ENCODE assay signal across 8 cellular contexts in the genomic region with DNA sequence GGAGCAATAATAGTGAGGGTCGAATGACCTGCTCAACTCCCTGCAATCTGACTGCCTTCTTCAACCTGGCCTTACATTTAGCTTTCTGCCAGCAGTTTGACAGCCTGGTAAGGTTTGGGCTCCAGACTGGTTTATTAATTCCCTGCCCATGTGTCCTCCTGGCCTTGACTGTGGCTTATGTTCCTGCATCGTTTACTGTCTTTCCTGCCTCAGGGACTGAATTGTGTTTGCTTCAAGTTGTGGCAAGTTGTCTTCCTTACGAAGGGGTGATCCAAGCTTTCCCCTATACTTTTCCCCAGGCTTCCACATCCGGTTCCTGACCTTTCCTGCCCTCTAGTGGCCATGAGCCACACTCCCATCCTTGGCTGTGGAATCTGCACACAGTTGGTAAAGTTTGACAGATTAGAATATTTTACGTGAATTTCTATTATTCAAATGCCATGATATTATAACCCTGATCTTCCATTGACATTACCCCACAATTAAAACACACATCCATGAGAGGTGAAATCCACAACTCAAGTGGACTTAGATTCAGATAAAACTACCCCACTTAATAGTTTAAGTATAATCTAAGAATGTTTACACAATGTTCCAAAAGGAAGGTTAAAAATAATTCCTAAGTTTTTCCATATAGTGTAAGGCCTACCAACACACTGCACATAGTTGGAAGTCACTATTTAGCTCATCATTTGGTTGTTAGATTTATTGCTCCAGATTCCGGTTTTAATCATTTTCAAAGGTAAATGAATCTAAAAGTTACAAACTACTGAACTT.
DNase-seq lines count a peak whose midpoint lies in the region; ATAC-seq and TF ChIP-seq lines count a peak whose summit lies in the region.

No MANE protein-coding gene starts in this region.

- H3K27me3 Mint-ChIP-seq in Calu3 (ENCODE audit: unreplicated experiment), result no peaks in the 10 kb centered on the region
- no peaks in the 10 kb centered on the region for H3K27me3 Mint-ChIP-seq in natural killer cell (ENCODE audit: low read depth in 2 of 2)

- peaks cover 25% of the 10 kb centered on the region for H3K36me3 Mint-ChIP-seq in Calu3 (ENCODE audit: insufficient read depth, unreplicated experiment)
- no peaks in the 10 kb centered on the region for H3K36me3 Mint-ChIP-seq in natural killer cell

- H3K9me3 ChIP-seq in HCT116 (ENCODE audit: control insufficient read depth in 1 of 2, insufficient read depth in 1 of 2, low read depth in 1 of 2, low read length in 2 of 2) (no peaks in the 10 kb centered on the region), OCI-LY7 (ENCODE audit: low read length) (no peaks in the 10 kb centered on the region), mucosa of descending colon (no peaks in the 10 kb centered on the region)

- CTCF ChIA-PET in Calu3 (lab: Charles Lee) (interaction anchor here (0.5 to 2.3 kb wide), 5 partner anchors 20 to 481 kb away, joined by 3 to 23 read pairs (median 5); no protein-coding TSS in a partner anchor), HCT116 (lab: Charles Lee) (interaction anchor here (0.6 to 3.2 kb wide), 14 partner anchors 10 to 249 kb away, joined by 3 to 23 read pairs (median 4); no protein-coding TSS in a partner anchor), OCI-LY7 (lab: Charles Lee; ENCODE audit: unreplicated experiment) (interaction anchor here (0.5 to 0.6 kb wide), 3 partner anchors 204 to 380 kb away, joined by 3 to 4 read pairs (median 4); no protein-coding TSS in a partner anchor)

- peak overlapping the region; percentile 26 for H3K4me2 ChIP-seq in HCT116 (ENCODE audit: low read length)
- no peak overlapping the region for H3K4me2 ChIP-seq in OCI-LY7 (ENCODE audit: low read length)

- no peaks in the 10 kb centered on the region for H3K79me2 ChIP-seq in HCT116 (ENCODE audit: insufficient read depth, low read length)
- H3K79me2 ChIP-seq in OCI-LY7 (ENCODE audit: insufficient read depth, low read depth, low read length), result no peaks in the 10 kb centered on the region

- no peaks in the 10 kb centered on the region for H3K27me3 ChIP-seq in HCT116 (ENCODE audit: insufficient read depth, low read length)

- RAD21 ChIA-PET in HCT116 (lab: Charles Lee; ENCODE audit: low non-redundant PET in 1 of 2, low total read pairs in 2 of 2, uncharacterized antibody in 2 of 2, unreplicated experiment in 2 of 2), result interaction anchor here in 1 of 2 experiments (0.9 kb wide), 1 partner anchor 20 kb away, joined by 5 read pairs; no protein-coding TSS in a partner anchor

- peaks cover 8 to 9% of the 10 kb centered on the region in 2 experiments for H3K4me1 ChIP-seq in HCT116 (ENCODE audit: control insufficient read depth in 1 of 2, insufficient read depth in 2 of 2, low read length in 2 of 2)
- no peaks in the 10 kb centered on the region for H3K4me1 ChIP-seq in OCI-LY7 (ENCODE audit: insufficient read depth, low read length, poor library complexity, severe bottlenecking)
- H3K4me1 ChIP-seq in mucosa of descending colon (ENCODE audit: low read depth), result no peaks in the 10 kb centered on the region

- TF ChIP-seq POLR2A in HCT116 (IDR thresholded peaks at IDR 0.05; ENCODE audit: borderline replicate concordance, extremely low read depth, insufficient read depth, insufficient read length), result no peak

- H3K27ac Mint-ChIP-seq in Calu3 (ENCODE audit: unreplicated experiment) (peak overlapping the region; percentile 29), natural killer cell (no peak overlapping the region)

- no peak overlapping the region for H3K9ac ChIP-seq in HCT116 (ENCODE audit: low read length)

- TF ChIP-seq RAD21 in HCT116 (IDR thresholded peaks at IDR 0.05; ENCODE audit: low read depth), result peak; percentile 60

- no peaks in the 10 kb centered on the region for H3K9me2 ChIP-seq in HCT116 (ENCODE audit: insufficient read depth)
- no peaks in the 10 kb centered on the region for H3K9me2 ChIP-seq in OCI-LY7 (ENCODE audit: insufficient read depth, low read length)

- H2AFZ ChIP-seq in HCT116 (ENCODE audit: low read depth, low read length, poor library complexity, severe bottlenecking) (no peak overlapping the region), OCI-LY7 (ENCODE audit: low read length) (no peak overlapping the region)

- POLR2A ChIA-PET in HCT116 (lab: Charles Lee), result no interaction called here
- POLR2A ChIA-PET in OCI-LY7 (lab: Charles Lee), result no interaction called here

- H3K4me3 ChIP-seq in HCT116 (replicated peaks in 1 of 2; ENCODE audit: low read depth in 1 of 2, low read length in 2 of 2), result no peak overlapping the region
- no peak overlapping the region for H3K4me3 ChIP-seq in OCI-LY7 (ENCODE audit: low read depth, low read length, poor library complexity, severe bottlenecking)
- H3K4me3 ChIP-seq in epithelial cell of esophagus (ENCODE audit: low read length), result no peak overlapping the region
- H3K4me3 ChIP-seq in mucosa of descending colon, result no peak overlapping the region

- peak; percentile 97 for ATAC-seq in HCT116
- ATAC-seq in mucosa of descending colon, result peak; percentile 88
- ATAC-seq in natural killer cell, result no peak
- no peak for ATAC-seq in GM19455 (IDR thresholded peaks at IDR 0.05; ENCODE audit: unreplicated experiment)

- peak overlapping the region; percentile 34 for H3K27ac ChIP-seq in HCT116 (ENCODE audit: low read depth, low read length)
- no peak overlapping the region for H3K27ac ChIP-seq in OCI-LY7 (ENCODE audit: low read depth, low read length, poor library complexity, severe bottlenecking)

- no peaks in the 10 kb centered on the region for H3K36me3 ChIP-seq in HCT116 (ENCODE audit: control insufficient read depth in 1 of 2, insufficient read depth in 2 of 2, low read length in 2 of 2)
- H3K36me3 ChIP-seq in OCI-LY7 (ENCODE audit: insufficient read depth, low read length), result no peaks in the 10 kb centered on the region
- H3K36me3 ChIP-seq in mucosa of descending colon (ENCODE audit: low read depth), result no peaks in the 10 kb centered on the region

- no peak overlapping the region for H3K4me3 Mint-ChIP-seq in Calu3 (ENCODE audit: low read depth, unreplicated experiment)
- no peak overlapping the region for H3K4me3 Mint-ChIP-seq in natural killer cell

- TF ChIP-seq CTCF in Calu3 (IDR thresholded peaks at IDR 0.05; ENCODE audit: unreplicated experiment) (peak; percentile 79), HCT116 (IDR thresholded peaks at IDR 0.05 in 2 of 3, conservative IDR thresholded peaks at IDR 0.05 in 1 of 3; ENCODE audit: borderline replicate concordance in 1 of 3, insufficient read depth in 1 of 3, low read depth in 2 of 3, low read length in 2 of 3) (peak; percentile 55 to 94 (median 93); a peak in 5 of 6 replicates), OCI-LY7 (conservative IDR thresholded peaks at IDR 0.05; ENCODE audit: low read length) (peak; percentile 91), epithelial cell of esophagus (IDR thresholded peaks at IDR 0.05; ENCODE audit: insufficient read depth, low read depth, low read length, missing control alignments) (peak; percentile 87), mucosa of descending colon (IDR thresholded peaks at IDR 0.05) (peak; percentile 73), natural killer cell (IDR thresholded peaks at IDR 0.05) (no peak)

- intact Hi-C loops in Calu3 (cut with micrococcal nuclease; ENCODE audit: unreplicated experiment), result loop anchor here (2.0 kb wide), 1 partner anchor 19 kb away; no protein-coding TSS in a partner anchor
- intact Hi-C loops in HCT116 (cut with micrococcal nuclease), result loop anchor here (1.0 to 10.0 kb wide), 2 partner anchors 157 to 249 kb away; no protein-coding TSS in a partner anchor
- intact Hi-C loops in OCI-LY7 (cut with micrococcal nuclease; ENCODE audit: unreplicated experiment), result no loop called here
- intact Hi-C loops in mucosa of descending colon (cut with DNase I, micrococcal nuclease), result no loop called here
- intact Hi-C loops in natural killer cell (cut with micrococcal nuclease), result no loop called here

- H4K20me1 ChIP-seq in HCT116 (ENCODE audit: insufficient read depth) (no peaks in the 10 kb centered on the region), OCI-LY7 (ENCODE audit: insufficient read depth, low read length) (no peaks in the 10 kb centered on the region)

- H3K4me1 Mint-ChIP-seq in Calu3 (ENCODE audit: low read depth, unreplicated experiment) (peaks cover 13% of the 10 kb centered on the region), natural killer cell (peaks cover 0 to 4% of the 10 kb centered on the region in 2 donors)

- H3K9me3 Mint-ChIP-seq in Calu3 (ENCODE audit: low read depth, unreplicated experiment) (no peaks in the 10 kb centered on the region), natural killer cell (no peaks in the 10 kb centered on the region)

- DNase-seq in Calu3, result peak; percentile 70
- no peak for DNase-seq in HCT116 (ENCODE audit: low read depth, low spot score)
- peak; percentile 14 for DNase-seq in OCI-LY7 (ENCODE audit: low spot score)
- DNase-seq in epithelial cell of esophagus (ENCODE audit: low read depth), result peak; percentile 86
- peak in 2 of 3 donors; percentile 51 to 68 for DNase-seq in mucosa of descending colon
- no peak for DNase-seq in natural killer cell
- no peak for DNase-seq in NCI-H187 treated with DMSO at 0.1 percent for 48 hours (lab: John Stamatoyannopoulos, UW)

- BruUV-seq in Calu3 (replicated peaks; lab: Mats Ljungman, UMichigan), result no TSS peak
- no TSS peak for BruUV-seq in HCT116 (replicated peaks; lab: Mats Ljungman, UMichigan)
- BruUV-seq in OCI-LY7 (replicated peaks; lab: Mats Ljungman, UMichigan), result no TSS peak

TF ChIP-seq in HCT116, 20 proteins besides CTCF, POLR2A, EP300 and RAD21 (continues in another document):
- TF ChIP-seq SIN3A (IDR thresholded peaks at IDR 0.05; ENCODE audit: low read depth) (no peak), SP1 (IDR thresholded peaks at IDR 0.05; ENCODE audit: low read depth) (no peak), ZFX (IDR thresholded peaks at IDR 0.05) (no peak), YY1 (IDR thresholded peaks at IDR 0.05; ENCODE audit: extremely low read depth, insufficient replicate concordance, low read depth, low read length) (no peak), SRF (IDR thresholded peaks at IDR 0.05; ENCODE audit: low read depth) (no peak), CEBPB (IDR thresholded peaks at IDR 0.05; ENCODE audit: low read depth) (no peak)
- TF ChIP-seq, protein P1, sequence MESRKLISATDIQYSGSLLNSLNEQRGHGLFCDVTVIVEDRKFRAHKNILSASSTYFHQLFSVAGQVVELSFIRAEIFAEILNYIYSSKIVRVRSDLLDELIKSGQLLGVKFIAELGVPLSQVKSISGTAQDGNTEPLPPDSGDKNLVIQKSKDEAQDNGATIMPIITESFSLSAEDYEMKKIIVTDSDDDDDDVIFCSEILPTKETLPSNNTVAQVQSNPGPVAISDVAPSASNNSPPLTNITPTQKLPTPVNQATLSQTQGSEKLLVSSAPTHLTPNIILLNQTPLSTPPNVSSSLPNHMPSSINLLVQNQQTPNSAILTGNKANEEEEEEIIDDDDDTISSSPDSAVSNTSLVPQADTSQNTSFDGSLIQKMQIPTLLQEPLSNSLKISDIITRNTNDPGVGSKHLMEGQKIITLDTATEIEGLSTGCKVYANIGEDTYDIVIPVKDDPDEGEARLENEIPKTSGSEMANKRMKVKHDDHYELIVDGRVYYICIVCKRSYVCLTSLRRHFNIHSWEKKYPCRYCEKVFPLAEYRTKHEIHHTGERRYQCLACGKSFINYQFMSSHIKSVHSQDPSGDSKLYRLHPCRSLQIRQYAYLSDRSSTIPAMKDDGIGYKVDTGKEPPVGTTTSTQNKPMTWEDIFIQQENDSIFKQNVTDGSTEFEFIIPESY (IDR thresholded peaks at IDR 0.05; ENCODE audit: extremely low read depth, insufficient replicate concordance, low read length), result no peak

Comparison
In these comparisons a context has a peak if more than half of its experiments do, and no peak if none do; other contexts are left out.
1. DNase-seq: peak in Calu3 (single experiment), OCI-LY7 (single experiment), epithelial cell of esophagus (single experiment) and mucosa of descending colon (2 of 3); none in HCT116 (single experiment), natural killer cell (single experiment) and NCI-H187 treated with DMSO at 0.1 percent for 48 hours (single experiment).
2. ATAC-seq: peak in HCT116 (single experiment) and mucosa of descending colon (single experiment); none in natural killer cell (0 of 3) and GM19455 (single experiment).
3. intact Hi-C loops: an anchor here in Calu3 (2.0 kb wide) and HCT116 (1.0 to 10.0 kb wide); none called in OCI-LY7, mucosa of descending colon and natural killer cell.